ENCODE assay signal across 1 cellular context in the genomic region with DNA sequence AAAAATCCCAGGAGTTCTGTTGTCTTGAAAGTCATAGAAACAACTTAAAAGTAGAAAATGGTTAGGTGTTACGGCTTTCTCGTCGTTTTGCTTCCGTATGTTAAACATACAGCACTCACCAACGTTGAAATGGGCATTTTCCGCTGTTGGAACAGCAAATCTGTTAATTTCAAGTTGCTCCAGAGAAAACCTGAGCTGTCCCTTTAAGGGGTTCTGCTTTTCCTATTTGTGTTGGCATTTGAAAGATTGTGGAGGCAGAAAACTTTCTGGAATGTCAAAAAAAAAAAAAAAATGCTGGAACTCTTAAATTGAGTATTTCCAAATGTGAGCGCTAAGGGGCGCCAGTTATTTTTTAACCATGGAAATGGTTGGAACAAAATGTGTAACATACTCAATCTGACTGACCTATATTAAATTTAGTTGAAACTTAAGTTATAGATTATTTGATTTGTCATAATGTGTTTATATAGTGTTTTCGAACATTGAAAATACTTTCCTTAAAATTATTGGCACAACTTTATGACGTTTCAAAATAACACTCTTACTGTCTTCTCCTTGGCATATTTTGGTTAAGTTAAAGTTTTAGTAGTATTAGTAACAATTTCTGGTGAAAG.
TF ChIP-seq lines count a peak whose summit lies in the region.

No MANE protein-coding gene starts in this region.

TF ChIP-seq in K562, 482 proteins besides CTCF, POLR2A, EP300 and RAD21 (continues in another document):
- TF ChIP-seq JUNB (CRISPR knock-in tag; conservative IDR thresholded peaks at IDR 0.05), result no peak
- TF ChIP-seq, protein P1, sequence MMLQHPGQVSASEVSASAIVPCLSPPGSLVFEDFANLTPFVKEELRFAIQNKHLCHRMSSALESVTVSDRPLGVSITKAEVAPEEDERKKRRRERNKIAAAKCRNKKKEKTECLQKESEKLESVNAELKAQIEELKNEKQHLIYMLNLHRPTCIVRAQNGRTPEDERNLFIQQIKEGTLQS (IDR thresholded peaks at IDR 0.05), result no peak
- TF ChIP-seq, protein P1 (CRISPR knock-in tag; conservative IDR thresholded peaks at IDR 0.05), result no peak
- TF ChIP-seq POLR2H (tag; IDR thresholded peaks at IDR 0.05; ENCODE audit: low read depth), result 0 out of 2 replicates have a peak, but pooled peaks have one; percentile 21
- no peak for TF ChIP-seq ZC3H4 (CRISPR knock-in tag; IDR thresholded peaks at IDR 0.05; ENCODE audit: borderline replicate concordance)
- TF ChIP-seq PHTF2 (CRISPR knock-in tag; IDR thresholded peaks at IDR 0.05), result no peak
- no peak for TF ChIP-seq ZNF586 (CRISPR knock-in tag; conservative IDR thresholded peaks at IDR 0.05)
- no peak for TF ChIP-seq ZNF232 (CRISPR knock-in tag; IDR thresholded peaks at IDR 0.05)
- no peak for TF ChIP-seq ETV6 (IDR thresholded peaks at IDR 0.05; ENCODE audit: borderline replicate concordance in 1 of 2, low read depth in 2 of 2, low read length in 1 of 2)
- no peak for TF ChIP-seq ETV6 (CRISPR knock-in tag; IDR thresholded peaks at IDR 0.05; ENCODE audit: borderline replicate concordance)
- no peak for TF ChIP-seq RHOXF2B (CRISPR knock-in tag; conservative IDR thresholded peaks at IDR 0.05)
- peak; percentile 51 for TF ChIP-seq BRD9 (IDR thresholded peaks at IDR 0.05; ENCODE audit: low read depth, partially characterized antibody)
- TF ChIP-seq ADNP (tag; IDR thresholded peaks at IDR 0.05), result no peak
- peak; percentile 73 for TF ChIP-seq TEAD4 (IDR thresholded peaks at IDR 0.05; ENCODE audit: low read length)
- no peak for TF ChIP-seq TEAD4 (CRISPR knock-in tag; IDR thresholded peaks at IDR 0.05; ENCODE audit: borderline replicate concordance)
- TF ChIP-seq MCM3 (IDR thresholded peaks at IDR 0.05), result no peak
- 0 out of 2 replicates have a peak, but pooled peaks have one; percentile 23 for TF ChIP-seq SPI1 (IDR thresholded peaks at IDR 0.05; ENCODE audit: borderline replicate concordance, low read depth, low read length)
- TF ChIP-seq ZBTB17 (CRISPR knock-in tag; IDR thresholded peaks at IDR 0.05), result no peak
- TF ChIP-seq ZNF212 (CRISPR knock-in tag; IDR thresholded peaks at IDR 0.05), result no peak
- no peak for TF ChIP-seq CAMTA2 (CRISPR knock-in tag; conservative IDR thresholded peaks at IDR 0.05)
- TF ChIP-seq EP400 (IDR thresholded peaks at IDR 0.05), result 0 out of 2 replicates have a peak, but pooled peaks have one; percentile 37
- peak in 1 of 2 experiments; percentile 72; a peak in 2 of 4 replicates for TF ChIP-seq TBL1XR1 (IDR thresholded peaks at IDR 0.05; ENCODE audit: low read length in 2 of 2)
- no peak for TF ChIP-seq ZNF274 (IDR thresholded peaks at IDR 0.05; ENCODE audit: borderline replicate concordance, low read depth, low read length)
- peak; percentile 24; the same call in 1 of the 2 replicates for TF ChIP-seq CREM (IDR thresholded peaks at IDR 0.05; ENCODE audit: low read depth)
- 0 out of 2 replicates have a peak, but pooled peaks have one; percentile 31 for TF ChIP-seq LCOR (CRISPR knock-in tag; IDR thresholded peaks at IDR 0.05)
- no peak for TF ChIP-seq ARID1B (IDR thresholded peaks at IDR 0.05)
- peak; percentile 70; the same call in 1 of the 2 replicates for TF ChIP-seq ELF2 (CRISPR knock-in tag; IDR thresholded peaks at IDR 0.05)
- TF ChIP-seq ZNF778 (CRISPR knock-in tag; IDR thresholded peaks at IDR 0.05), result no peak
- TF ChIP-seq ATF1 (CRISPR knock-in tag; IDR thresholded peaks at IDR 0.05), result no peak
- peak; percentile 38; the same call in 1 of the 2 replicates for TF ChIP-seq ATF1 (tag; IDR thresholded peaks at IDR 0.05)
- TF ChIP-seq, protein P2, sequence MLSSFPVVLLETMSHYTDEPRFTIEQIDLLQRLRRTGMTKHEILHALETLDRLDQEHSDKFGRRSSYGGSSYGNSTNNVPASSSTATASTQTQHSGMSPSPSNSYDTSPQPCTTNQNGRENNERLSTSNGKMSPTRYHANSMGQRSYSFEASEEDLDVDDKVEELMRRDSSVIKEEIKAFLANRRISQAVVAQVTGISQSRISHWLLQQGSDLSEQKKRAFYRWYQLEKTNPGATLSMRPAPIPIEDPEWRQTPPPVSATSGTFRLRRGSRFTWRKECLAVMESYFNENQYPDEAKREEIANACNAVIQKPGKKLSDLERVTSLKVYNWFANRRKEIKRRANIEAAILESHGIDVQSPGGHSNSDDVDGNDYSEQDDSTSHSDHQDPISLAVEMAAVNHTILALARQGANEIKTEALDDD (IDR thresholded peaks at IDR 0.05), result 0 out of 2 replicates have a peak, but pooled peaks have one; percentile 24
- TF ChIP-seq BACH1 (tag; IDR thresholded peaks at IDR 0.05), result no peak
- no peak for TF ChIP-seq SAFB (IDR thresholded peaks at IDR 0.05; ENCODE audit: borderline replicate concordance, low read depth, low read length)
- 0 out of 2 replicates have a peak, but pooled peaks have one; percentile 28 for TF ChIP-seq JUND (IDR thresholded peaks at IDR 0.05; ENCODE audit: borderline replicate concordance, low read depth, low read length)
- 0 out of 3 replicates have a peak, but pooled peaks have one; percentile 12 for TF ChIP-seq JUND (tag; IDR thresholded peaks at IDR 0.05; ENCODE audit: borderline replicate concordance, low read depth, low read length)
- no peak for TF ChIP-seq ZNF282 (CRISPR knock-in tag; IDR thresholded peaks at IDR 0.05)
- TF ChIP-seq SNRNP70 (optimal IDR thresholded peaks at IDR 0.05; ENCODE audit: low read depth, low read length), result no peak
- no peak for TF ChIP-seq ZNF77 (CRISPR knock-in tag; IDR thresholded peaks at IDR 0.05)
- no peak for TF ChIP-seq ZBED1 (IDR thresholded peaks at IDR 0.05)
- TF ChIP-seq PTTG1 (tag; IDR thresholded peaks at IDR 0.05; ENCODE audit: low read depth), result no peak
- no peak for TF ChIP-seq ZNF780A (CRISPR knock-in tag; IDR thresholded peaks at IDR 0.05)
- no peak for TF ChIP-seq TGIF2 (CRISPR knock-in tag; IDR thresholded peaks at IDR 0.05)
- peak in 1 of 2 experiments; percentile 9; a peak in 1 of 4 replicates for TF ChIP-seq TEAD1 (CRISPR knock-in tag; IDR thresholded peaks at IDR 0.05)
- no peak for TF ChIP-seq NCOA6 (IDR thresholded peaks at IDR 0.05)
- TF ChIP-seq, protein P3, sequence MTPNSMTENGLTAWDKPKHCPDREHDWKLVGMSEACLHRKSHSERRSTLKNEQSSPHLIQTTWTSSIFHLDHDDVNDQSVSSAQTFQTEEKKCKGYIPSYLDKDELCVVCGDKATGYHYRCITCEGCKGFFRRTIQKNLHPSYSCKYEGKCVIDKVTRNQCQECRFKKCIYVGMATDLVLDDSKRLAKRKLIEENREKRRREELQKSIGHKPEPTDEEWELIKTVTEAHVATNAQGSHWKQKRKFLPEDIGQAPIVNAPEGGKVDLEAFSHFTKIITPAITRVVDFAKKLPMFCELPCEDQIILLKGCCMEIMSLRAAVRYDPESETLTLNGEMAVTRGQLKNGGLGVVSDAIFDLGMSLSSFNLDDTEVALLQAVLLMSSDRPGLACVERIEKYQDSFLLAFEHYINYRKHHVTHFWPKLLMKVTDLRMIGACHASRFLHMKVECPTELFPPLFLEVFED (CRISPR knock-in tag; conservative IDR thresholded peaks at IDR 0.05), result no peak
- peak; percentile 78; the same call in 1 of the 2 replicates for TF ChIP-seq TEAD2 (tag; IDR thresholded peaks at IDR 0.05)
- no peak for TF ChIP-seq JUN (IDR thresholded peaks at IDR 0.05; ENCODE audit: borderline replicate concordance, low read depth, low read length)
- no peak for TF ChIP-seq JUN (CRISPR knock-in tag; IDR thresholded peaks at IDR 0.05; ENCODE audit: borderline replicate concordance)
- TF ChIP-seq HDAC3 (IDR thresholded peaks at IDR 0.05; ENCODE audit: borderline replicate concordance, partially characterized antibody), result peak; percentile 27
- no peak for TF ChIP-seq ASH1L (IDR thresholded peaks at IDR 0.05; ENCODE audit: borderline replicate concordance, low read depth, partially characterized antibody)
- TF ChIP-seq MEF2A (IDR thresholded peaks at IDR 0.05; ENCODE audit: control insufficient read depth, low read depth, low read length), result no peak
- no peak for TF ChIP-seq ELF4 (CRISPR knock-in tag; IDR thresholded peaks at IDR 0.05)
- TF ChIP-seq, protein P4, sequence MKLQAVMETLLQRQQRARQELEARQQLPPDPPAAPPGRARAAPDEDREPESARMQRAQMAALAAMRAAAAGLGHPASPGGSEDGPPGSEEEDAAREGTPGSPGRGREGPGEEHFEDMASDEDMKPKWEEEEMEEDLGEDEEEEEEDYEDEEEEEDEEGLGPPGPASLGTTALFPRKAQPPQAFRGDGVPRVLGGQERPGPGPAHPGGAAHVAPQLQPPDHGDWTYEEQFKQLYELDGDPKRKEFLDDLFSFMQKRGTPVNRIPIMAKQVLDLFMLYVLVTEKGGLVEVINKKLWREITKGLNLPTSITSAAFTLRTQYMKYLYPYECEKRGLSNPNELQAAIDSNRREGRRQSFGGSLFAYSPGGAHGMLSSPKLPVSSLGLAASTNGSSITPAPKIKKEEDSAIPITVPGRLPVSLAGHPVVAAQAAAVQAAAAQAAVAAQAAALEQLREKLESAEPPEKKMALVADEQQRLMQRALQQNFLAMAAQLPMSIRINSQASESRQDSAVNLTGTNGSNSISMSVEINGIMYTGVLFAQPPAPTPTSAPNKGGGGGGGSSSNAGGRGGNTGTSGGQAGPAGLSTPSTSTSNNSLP (IDR thresholded peaks at IDR 0.05; ENCODE audit: borderline replicate concordance, low read depth, low read length), result 0 out of 2 replicates have a peak, but pooled peaks have one; percentile 66
- no peak for TF ChIP-seq NFXL1 (CRISPR knock-in tag; IDR thresholded peaks at IDR 0.05)
- peak; percentile 40; the same call in 1 of the 2 replicates for TF ChIP-seq SMC3 (conservative IDR thresholded peaks at IDR 0.05; ENCODE audit: insufficient read depth, low read depth, low read length)
- TF ChIP-seq MAZ (CRISPR knock-in tag; conservative IDR thresholded peaks at IDR 0.05 in 1 of 2, IDR thresholded peaks at IDR 0.05 in 1 of 2), result peak in 1 of 2 experiments; percentile 27; a peak in 1 of 4 replicates
- TF ChIP-seq ZNF133 (CRISPR knock-in tag; IDR thresholded peaks at IDR 0.05), result no peak
- TF ChIP-seq RBM15 (IDR thresholded peaks at IDR 0.05; ENCODE audit: insufficient read depth, low read length), result no peak
- no peak for TF ChIP-seq OTX1 (CRISPR knock-in tag; IDR thresholded peaks at IDR 0.05)
- TF ChIP-seq, protein P5, sequence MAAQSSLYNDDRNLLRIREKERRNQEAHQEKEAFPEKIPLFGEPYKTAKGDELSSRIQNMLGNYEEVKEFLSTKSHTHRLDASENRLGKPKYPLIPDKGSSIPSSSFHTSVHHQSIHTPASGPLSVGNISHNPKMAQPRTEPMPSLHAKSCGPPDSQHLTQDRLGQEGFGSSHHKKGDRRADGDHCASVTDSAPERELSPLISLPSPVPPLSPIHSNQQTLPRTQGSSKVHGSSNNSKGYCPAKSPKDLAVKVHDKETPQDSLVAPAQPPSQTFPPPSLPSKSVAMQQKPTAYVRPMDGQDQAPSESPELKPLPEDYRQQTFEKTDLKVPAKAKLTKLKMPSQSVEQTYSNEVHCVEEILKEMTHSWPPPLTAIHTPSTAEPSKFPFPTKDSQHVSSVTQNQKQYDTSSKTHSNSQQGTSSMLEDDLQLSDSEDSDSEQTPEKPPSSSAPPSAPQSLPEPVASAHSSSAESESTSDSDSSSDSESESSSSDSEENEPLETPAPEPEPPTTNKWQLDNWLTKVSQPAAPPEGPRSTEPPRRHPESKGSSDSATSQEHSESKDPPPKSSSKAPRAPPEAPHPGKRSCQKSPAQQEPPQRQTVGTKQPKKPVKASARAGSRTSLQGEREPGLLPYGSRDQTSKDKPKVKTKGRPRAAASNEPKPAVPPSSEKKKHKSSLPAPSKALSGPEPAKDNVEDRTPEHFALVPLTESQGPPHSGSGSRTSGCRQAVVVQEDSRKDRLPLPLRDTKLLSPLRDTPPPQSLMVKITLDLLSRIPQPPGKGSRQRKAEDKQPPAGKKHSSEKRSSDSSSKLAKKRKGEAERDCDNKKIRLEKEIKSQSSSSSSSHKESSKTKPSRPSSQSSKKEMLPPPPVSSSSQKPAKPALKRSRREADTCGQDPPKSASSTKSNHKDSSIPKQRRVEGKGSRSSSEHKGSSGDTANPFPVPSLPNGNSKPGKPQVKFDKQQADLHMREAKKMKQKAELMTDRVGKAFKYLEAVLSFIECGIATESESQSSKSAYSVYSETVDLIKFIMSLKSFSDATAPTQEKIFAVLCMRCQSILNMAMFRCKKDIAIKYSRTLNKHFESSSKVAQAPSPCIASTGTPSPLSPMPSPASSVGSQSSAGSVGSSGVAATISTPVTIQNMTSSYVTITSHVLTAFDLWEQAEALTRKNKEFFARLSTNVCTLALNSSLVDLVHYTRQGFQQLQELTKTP (IDR thresholded peaks at IDR 0.05; ENCODE audit: low read depth in 1 of 2, partially characterized antibody in 2 of 2), result no peak
- no peak for TF ChIP-seq HNRNPUL1 (IDR thresholded peaks at IDR 0.05; ENCODE audit: low read length)
- TF ChIP-seq, protein P6, sequence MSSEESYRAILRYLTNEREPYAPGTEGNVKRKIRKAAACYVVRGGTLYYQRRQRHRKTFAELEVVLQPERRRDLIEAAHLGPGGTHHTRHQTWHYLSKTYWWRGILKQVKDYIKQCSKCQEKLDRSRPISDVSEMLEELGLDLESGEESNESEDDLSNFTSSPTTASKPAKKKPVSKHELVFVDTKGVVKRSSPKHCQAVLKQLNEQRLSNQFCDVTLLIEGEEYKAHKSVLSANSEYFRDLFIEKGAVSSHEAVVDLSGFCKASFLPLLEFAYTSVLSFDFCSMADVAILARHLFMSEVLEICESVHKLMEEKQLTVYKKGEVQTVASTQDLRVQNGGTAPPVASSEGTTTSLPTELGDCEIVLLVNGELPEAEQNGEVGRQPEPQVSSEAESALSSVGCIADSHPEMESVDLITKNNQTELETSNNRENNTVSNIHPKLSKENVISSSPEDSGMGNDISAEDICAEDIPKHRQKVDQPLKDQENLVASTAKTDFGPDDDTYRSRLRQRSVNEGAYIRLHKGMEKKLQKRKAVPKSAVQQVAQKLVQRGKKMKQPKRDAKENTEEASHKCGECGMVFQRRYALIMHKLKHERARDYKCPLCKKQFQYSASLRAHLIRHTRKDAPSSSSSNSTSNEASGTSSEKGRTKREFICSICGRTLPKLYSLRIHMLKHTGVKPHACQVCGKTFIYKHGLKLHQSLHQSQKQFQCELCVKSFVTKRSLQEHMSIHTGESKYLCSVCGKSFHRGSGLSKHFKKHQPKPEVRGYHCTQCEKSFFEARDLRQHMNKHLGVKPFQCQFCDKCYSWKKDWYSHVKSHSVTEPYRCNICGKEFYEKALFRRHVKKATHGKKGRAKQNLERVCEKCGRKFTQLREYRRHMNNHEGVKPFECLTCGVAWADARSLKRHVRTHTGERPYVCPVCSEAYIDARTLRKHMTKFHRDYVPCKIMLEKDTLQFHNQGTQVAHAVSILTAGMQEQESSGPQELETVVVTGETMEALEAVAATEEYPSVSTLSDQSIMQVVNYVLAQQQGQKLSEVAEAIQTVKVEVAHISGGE (CRISPR knock-in tag; IDR thresholded peaks at IDR 0.05), result no peak
- TF ChIP-seq ARID2 (IDR thresholded peaks at IDR 0.05), result no peak
- 0 out of 2 replicates have a peak, but pooled peaks have one; percentile 55 for TF ChIP-seq THRAP3 (IDR thresholded peaks at IDR 0.05; ENCODE audit: borderline replicate concordance)
- TF ChIP-seq NCOR1 (IDR thresholded peaks at IDR 0.05), result no peak
